Comparison of ENCODE assay signal across 11 cellular contexts in genomic region chr1:40824591-40825429, GRCh38. TPM values are rescaled to one million over a fixed set of nuclear protein-coding genes. Genes with fewer than 3 reads are reported as not detected.
A peak's percentile ranks its signal among the peaks of the same experiment; 100 is the strongest.
DNase-seq lines count a peak whose midpoint lies in the region; ATAC-seq and TF ChIP-seq lines count a peak whose summit lies in the region.
"Had no signal": no experiment of that assay in that cellular context is flagged by ENCODE, and none has a peak within 500 bp of the region (broad histone marks: within the 10 kb centered on the region; RNA-seq: fewer than 3 reads in every experiment).

No MANE protein-coding gene starts in this region.

- H3K4me3 ChIP-seq in hepatocyte = no peak overlapping the region
- H3K4me3 ChIP-seq: body of pancreas had no signal

- 57% methylated on average over 18 of the region's 18 CpGs for WGBS in hepatocyte (ENCODE audit: low lambda C conversion rate, missing lambda C conversion rate)

- H3K4me2 ChIP-seq in hepatocyte = no peak overlapping the region

- ATAC-seq in activated CD8-positive, alpha-beta memory T cell treated with anti-CD3 and anti-CD28 coated beads, Interleukin-2, amount 10 ng/mL, durations not matched to agents 7 days and 5 days = no peak
- ATAC-seq in stimulated activated naive B cell treated with anti-CD40 and anti-IgM and Interleukin-4, amounts not matched to agents 10 μg/mL and 1 μg/mL and 100 μg/mL, for 72 hours (replicated peaks) = no peak

- no peak overlapping the region for H2AFZ ChIP-seq in hepatocyte

- CTCF ChIA-PET in activated CD8-positive, alpha-beta memory T cell treated with anti-CD3 and anti-CD28 coated beads, Interleukin-2, amount 10 ng/mL, durations not matched to agents 7 days and 5 days (lab: Charles Lee) = interaction anchor here (1.2 to 2.9 kb wide), 3 partner anchors 26 to 126 kb away, joined by 3 to 12 read pairs (median 4); no protein-coding TSS in a partner anchor

- H3K36me3 ChIP-seq in hepatocyte (replicated peaks; ENCODE audit: insufficient read depth, low read depth) = no peaks in the 10 kb centered on the region

- no peaks in the 10 kb centered on the region for H3K79me2 ChIP-seq in hepatocyte

- no peaks in the 10 kb centered on the region for H3K36me3 Mint-ChIP-seq in activated CD8-positive, alpha-beta memory T cell treated with anti-CD3 and anti-CD28 coated beads, Interleukin-2, amount 10 ng/mL, durations not matched to agents 7 days and 5 days
- H3K36me3 Mint-ChIP-seq in stimulated activated naive B cell treated with anti-CD40 and anti-IgM and Interleukin-4, amounts not matched to agents 10 μg/mL and 1 μg/mL and 100 μg/mL, for 72 hours = no peaks in the 10 kb centered on the region
- no peaks in the 10 kb centered on the region for H3K36me3 Mint-ChIP-seq in activated T-cell treated with anti-CD3 and anti-CD28 coated beads, Interleukin-2, amount 50 U/mL, for 24 hours (ENCODE audit: low read depth)

- H3K4me3 Mint-ChIP-seq in activated CD8-positive, alpha-beta memory T cell treated with anti-CD3 and anti-CD28 coated beads, Interleukin-2, amount 10 ng/mL, durations not matched to agents 7 days and 5 days = no peak overlapping the region
- H3K4me3 Mint-ChIP-seq in stimulated activated naive B cell treated with anti-CD40 and anti-IgM and Interleukin-4, amounts not matched to agents 10 μg/mL and 1 μg/mL and 100 μg/mL, for 72 hours = no peak overlapping the region
- H3K4me3 Mint-ChIP-seq in activated T-cell treated with anti-CD3 and anti-CD28 coated beads, Interleukin-2, amount 50 U/mL, for 24 hours = no peak overlapping the region

- no peak for TF ChIP-seq CTCF in hepatocyte (IDR thresholded peaks at IDR 0.05; ENCODE audit: poor library complexity)

- peak overlapping the region; percentile 16 for H3K27ac Mint-ChIP-seq in activated CD8-positive, alpha-beta memory T cell treated with anti-CD3 and anti-CD28 coated beads, Interleukin-2, amount 10 ng/mL, durations not matched to agents 7 days and 5 days
- H3K27ac Mint-ChIP-seq in stimulated activated naive B cell treated with anti-CD40 and anti-IgM and Interleukin-4, amounts not matched to agents 10 μg/mL and 1 μg/mL and 100 μg/mL, for 72 hours = peak overlapping the region; percentile 53
- no peak overlapping the region for H3K27ac Mint-ChIP-seq in activated T-cell treated with anti-CD3 and anti-CD28 coated beads, Interleukin-2, amount 50 U/mL, for 24 hours

- no peaks in the 10 kb centered on the region for H4K20me1 ChIP-seq in hepatocyte (ENCODE audit: insufficient read depth, poor library complexity, severe bottlenecking)

- no peaks in the 10 kb centered on the region for H3K9me2 ChIP-seq in hepatocyte (replicated peaks; ENCODE audit: insufficient read depth)

- no peaks in the 10 kb centered on the region for H3K27me3 Mint-ChIP-seq in activated CD8-positive, alpha-beta memory T cell treated with anti-CD3 and anti-CD28 coated beads, Interleukin-2, amount 10 ng/mL, durations not matched to agents 7 days and 5 days
- H3K27me3 Mint-ChIP-seq in stimulated activated naive B cell treated with anti-CD40 and anti-IgM and Interleukin-4, amounts not matched to agents 10 μg/mL and 1 μg/mL and 100 μg/mL, for 72 hours = no peaks in the 10 kb centered on the region
- no peaks in the 10 kb centered on the region for H3K27me3 Mint-ChIP-seq in activated T-cell treated with anti-CD3 and anti-CD28 coated beads, Interleukin-2, amount 50 U/mL, for 24 hours

- H3K9me3 ChIP-seq in hepatocyte (ENCODE audit: low read depth) = no peaks in the 10 kb centered on the region
- H3K9me3 ChIP-seq: body of pancreas had no signal

- H3K4me1 ChIP-seq in hepatocyte (ENCODE audit: insufficient read depth) = peaks cover 10% of the 10 kb centered on the region

- no peak overlapping the region for H3K27ac ChIP-seq in hepatocyte

- no peak for DNase-seq in activated CD8-positive, alpha-beta memory T cell treated with anti-CD3 and anti-CD28 coated beads, Interleukin-2, amount 10 ng/mL, durations not matched to agents 7 days and 5 days
- no peak for DNase-seq in activated CD8-positive, alpha-beta memory T cell treated with anti-CD3 and anti-CD28 coated beads for 24 hours
- DNase-seq in amniotic stem cell (lab: John Stamatoyannopoulos, UW) (peak; percentile 14), hepatocyte (ENCODE audit: low spot score) (peak; percentile 31), HUDEP-2 (lab: John Stamatoyannopoulos, UW; ENCODE audit: unreplicated experiment in 76 of 76) (no peak), NCI-H2171 treated with DMSO at 0.1 percent for 48 hours (lab: John Stamatoyannopoulos, UW) (no peak)
- DNase-seq in stimulated activated naive B cell treated with anti-CD40 and anti-IgM and Interleukin-4, amounts not matched to agents 10 μg/mL and 1 μg/mL and 100 μg/mL, for 72 hours = no peak
- DNase-seq in activated T-cell treated with anti-CD3 and anti-CD28 coated beads, Interleukin-2, amount 50 U/mL, for 24 hours = no peak
- DNase-seq: activated CD4-positive, alpha-beta T cell treated with anti-CD3 and anti-CD28 coated beads for 48 hours; SHP77 treated with DMSO at 0.1 percent for 48 hours had no signal

- peaks cover 19% of the 10 kb centered on the region for H3K4me1 Mint-ChIP-seq in activated CD8-positive, alpha-beta memory T cell treated with anti-CD3 and anti-CD28 coated beads, Interleukin-2, amount 10 ng/mL, durations not matched to agents 7 days and 5 days
- H3K4me1 Mint-ChIP-seq in stimulated activated naive B cell treated with anti-CD40 and anti-IgM and Interleukin-4, amounts not matched to agents 10 μg/mL and 1 μg/mL and 100 μg/mL, for 72 hours = peaks cover 13 to 18% of the 10 kb centered on the region in 2 donors
- peaks cover 17% of the 10 kb centered on the region for H3K4me1 Mint-ChIP-seq in activated T-cell treated with anti-CD3 and anti-CD28 coated beads, Interleukin-2, amount 50 U/mL, for 24 hours (ENCODE audit: low read depth)

- H3K9me3 Mint-ChIP-seq in activated CD8-positive, alpha-beta memory T cell treated with anti-CD3 and anti-CD28 coated beads, Interleukin-2, amount 10 ng/mL, durations not matched to agents 7 days and 5 days (ENCODE audit: low read depth) = no peaks in the 10 kb centered on the region
- H3K9me3 Mint-ChIP-seq in stimulated activated naive B cell treated with anti-CD40 and anti-IgM and Interleukin-4, amounts not matched to agents 10 μg/mL and 1 μg/mL and 100 μg/mL, for 72 hours = no peaks in the 10 kb centered on the region
- H3K9me3 Mint-ChIP-seq in activated T-cell treated with anti-CD3 and anti-CD28 coated beads, Interleukin-2, amount 50 U/mL, for 24 hours = no peaks in the 10 kb centered on the region

- no peaks in the 10 kb centered on the region for H3K27me3 ChIP-seq in hepatocyte
- H3K27me3 ChIP-seq: body of pancreas had no signal

RNA-seq across cellular contexts. Expression of gene CITED4, which starts 37.4 kb away (rescaled TPM):
- total RNA-seq in activated CD8-positive, alpha-beta memory T cell treated with anti-CD3 and anti-CD28 coated beads, Interleukin-2, amount 10 ng/mL, durations not matched to agents 7 days and 5 days = 1 to 10 TPM; 2.9 to 4.4 TPM
- total RNA-seq in hepatocyte = 3.9 and 6.8 TPM in 2 replicates
- polyA plus RNA-seq in hepatocyte = 29.0 and 30.0 TPM in 2 replicates

RNA-seq across cellular contexts. Expression of gene KCNQ4, which starts 41.2 kb away (rescaled TPM):
- under 1 TPM; 0.12 to 0.44 TPM for total RNA-seq in activated CD8-positive, alpha-beta memory T cell treated with anti-CD3 and anti-CD28 coated beads, Interleukin-2, amount 10 ng/mL, durations not matched to agents 7 days and 5 days
- total RNA-seq in hepatocyte = not detected in 2 replicates
- not detected in 2 replicates for polyA plus RNA-seq in hepatocyte

Comparison
In these comparisons a context has a peak if more than half of its experiments do, and no peak if none do; other contexts are left out.
1. DNase-seq: peak in amniotic stem cell (single experiment) and hepatocyte (single experiment); none in activated CD8-positive, alpha-beta memory T cell treated with anti-CD3 and anti-CD28 coated beads, Interleukin-2, amount 10 ng/mL, durations not matched to agents 7 days and 5 days (single experiment), activated CD8-positive, alpha-beta memory T cell treated with anti-CD3 and anti-CD28 coated beads for 24 hours (single experiment), stimulated activated naive B cell treated with anti-CD40 and anti-IgM and Interleukin-4, amounts not matched to agents 10 μg/mL and 1 μg/mL and 100 μg/mL, for 72 hours (single experiment), HUDEP-2 (0 of 76), NCI-H2171 treated with DMSO at 0.1 percent for 48 hours (single experiment) and activated T-cell treated with anti-CD3 and anti-CD28 coated beads, Interleukin-2, amount 50 U/mL, for 24 hours (single experiment).